In the genomic region with DNA sequence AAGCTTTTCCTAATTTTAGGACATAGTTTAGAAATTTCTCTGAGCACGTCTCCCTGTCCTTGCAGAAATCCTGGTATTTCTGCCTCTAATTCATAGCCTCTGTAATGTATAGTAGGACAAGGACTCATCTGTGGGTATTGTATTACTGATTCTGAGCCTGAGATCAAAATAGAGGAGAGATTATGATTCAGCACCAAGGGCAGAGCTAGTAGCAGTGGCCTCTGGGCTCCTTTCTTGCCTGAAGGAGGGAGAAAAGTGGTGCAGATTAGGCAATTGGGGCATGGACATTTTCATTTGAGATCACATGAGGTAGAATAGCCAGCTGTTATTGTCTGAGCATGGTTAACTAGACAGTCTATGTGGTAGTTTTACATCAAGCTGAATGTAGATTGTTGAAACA, we compare ENCODE assay signal across 12 cellular contexts. TPM values are rescaled to one million over a fixed set of nuclear protein-coding genes. Genes with fewer than 3 reads are reported as not detected.
A peak's percentile ranks its signal among the peaks of the same experiment; 100 is the strongest.
DNase-seq lines count a peak whose midpoint lies in the region; ATAC-seq and TF ChIP-seq lines count a peak whose summit lies in the region.
"Had no signal": no experiment of that assay in that cellular context is flagged by ENCODE, and none has a peak within 500 bp of the region (broad histone marks: within the 10 kb centered on the region; RNA-seq: fewer than 3 reads in every experiment).

No MANE protein-coding gene starts in this region.

- no peak for ATAC-seq in GM18907 (IDR thresholded peaks at IDR 0.05; ENCODE audit: unreplicated experiment)
- ATAC-seq in GM21360 (IDR thresholded peaks at IDR 0.05; ENCODE audit: unreplicated experiment), result no peak
- ATAC-seq: effector memory CD8-positive, alpha-beta T cell; PC-3 had no signal

- peak; percentile 25 for DNase-seq in AG08395 (ENCODE audit: low spot score)
- peak; percentile 36 for DNase-seq in EH (ENCODE audit: low read depth)
- DNase-seq in fibroblast of pulmonary artery (ENCODE audit: low read depth), result peak; percentile 51
- no peak for DNase-seq in pons (ENCODE audit: low spot score)
- no peak for DNase-seq in COLO668 (lab: John Stamatoyannopoulos, UW; ENCODE audit: unreplicated experiment)
- DNase-seq: activated CD4-positive, alpha-beta T cell treated with anti-CD3 and anti-CD28 coated beads, Interleukin-2, amount 50 U/mL, for 1 hour; effector memory CD8-positive, alpha-beta T cell; MG63; PC-3 had no signal

- TF ChIP-seq CTCF in fibroblast of pulmonary artery (IDR thresholded peaks at IDR 0.05; ENCODE audit: low read length, missing control alignments), result no peak

- no peak overlapping the region for H3K4me3 ChIP-seq in fibroblast of pulmonary artery (replicated peaks; ENCODE audit: low read depth, low read length)
- H3K4me3 ChIP-seq: MG63 had no signal

TF ChIP-seq in PFSK-1, 5 proteins besides CTCF, POLR2A, EP300 and RAD21:
- no peak for TF ChIP-seq FOXP2 (optimal IDR thresholded peaks at IDR 0.05; ENCODE audit: borderline replicate concordance, extremely low read depth, extremely low read length, insufficient read depth)
- 0 out of 2 replicates have a peak, but pooled peaks have one; percentile 40 for TF ChIP-seq SIN3A (IDR thresholded peaks at IDR 0.05; ENCODE audit: borderline replicate concordance, insufficient read depth, low read length)
- TF ChIP-seq, protein P1, sequence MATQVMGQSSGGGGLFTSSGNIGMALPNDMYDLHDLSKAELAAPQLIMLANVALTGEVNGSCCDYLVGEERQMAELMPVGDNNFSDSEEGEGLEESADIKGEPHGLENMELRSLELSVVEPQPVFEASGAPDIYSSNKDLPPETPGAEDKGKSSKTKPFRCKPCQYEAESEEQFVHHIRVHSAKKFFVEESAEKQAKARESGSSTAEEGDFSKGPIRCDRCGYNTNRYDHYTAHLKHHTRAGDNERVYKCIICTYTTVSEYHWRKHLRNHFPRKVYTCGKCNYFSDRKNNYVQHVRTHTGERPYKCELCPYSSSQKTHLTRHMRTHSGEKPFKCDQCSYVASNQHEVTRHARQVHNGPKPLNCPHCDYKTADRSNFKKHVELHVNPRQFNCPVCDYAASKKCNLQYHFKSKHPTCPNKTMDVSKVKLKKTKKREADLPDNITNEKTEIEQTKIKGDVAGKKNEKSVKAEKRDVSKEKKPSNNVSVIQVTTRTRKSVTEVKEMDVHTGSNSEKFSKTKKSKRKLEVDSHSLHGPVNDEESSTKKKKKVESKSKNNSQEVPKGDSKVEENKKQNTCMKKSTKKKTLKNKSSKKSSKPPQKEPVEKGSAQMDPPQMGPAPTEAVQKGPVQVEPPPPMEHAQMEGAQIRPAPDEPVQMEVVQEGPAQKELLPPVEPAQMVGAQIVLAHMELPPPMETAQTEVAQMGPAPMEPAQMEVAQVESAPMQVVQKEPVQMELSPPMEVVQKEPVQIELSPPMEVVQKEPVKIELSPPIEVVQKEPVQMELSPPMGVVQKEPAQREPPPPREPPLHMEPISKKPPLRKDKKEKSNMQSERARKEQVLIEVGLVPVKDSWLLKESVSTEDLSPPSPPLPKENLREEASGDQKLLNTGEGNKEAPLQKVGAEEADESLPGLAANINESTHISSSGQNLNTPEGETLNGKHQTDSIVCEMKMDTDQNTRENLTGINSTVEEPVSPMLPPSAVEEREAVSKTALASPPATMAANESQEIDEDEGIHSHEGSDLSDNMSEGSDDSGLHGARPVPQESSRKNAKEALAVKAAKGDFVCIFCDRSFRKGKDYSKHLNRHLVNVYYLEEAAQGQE (IDR thresholded peaks at IDR 0.05; ENCODE audit: insufficient read depth in 1 of 2, low read depth in 2 of 2, low read length in 2 of 2), result peak; percentile 82 to 94

RNA-seq across cellular contexts. Expression of a gene that starts 2.8 kb away (rescaled TPM):
- 59.4 TPM for polyA plus RNA-seq in PFSK-1 (2012; ENCODE audit: insufficient read length, low read depth)

RNA-seq across cellular contexts. Expression of a gene that starts 14.9 kb away (rescaled TPM):
- 40.7 TPM for polyA plus RNA-seq in PFSK-1 (2012; ENCODE audit: insufficient read length, low read depth)

RNA-seq across cellular contexts. Expression of a gene that starts 24.1 kb away (rescaled TPM):
- 51.2 TPM for polyA plus RNA-seq in PFSK-1 (2012; ENCODE audit: insufficient read length, low read depth)

RNA-seq across cellular contexts. Expression of a gene that starts 57.9 kb away (rescaled TPM):
- polyA plus RNA-seq in PFSK-1 (2012; ENCODE audit: insufficient read length, low read depth), result 15.4 TPM

Comparison
In these comparisons a context has a peak if more than half of its experiments do, and no peak if none do; other contexts are left out.
1. DNase-seq: peak in AG08395 (single experiment), EH (single experiment) and fibroblast of pulmonary artery (single experiment); none in pons (single experiment) and COLO668 (single experiment).